Comparison of ENCODE assay signal across 8 cellular contexts in the genomic region with DNA sequence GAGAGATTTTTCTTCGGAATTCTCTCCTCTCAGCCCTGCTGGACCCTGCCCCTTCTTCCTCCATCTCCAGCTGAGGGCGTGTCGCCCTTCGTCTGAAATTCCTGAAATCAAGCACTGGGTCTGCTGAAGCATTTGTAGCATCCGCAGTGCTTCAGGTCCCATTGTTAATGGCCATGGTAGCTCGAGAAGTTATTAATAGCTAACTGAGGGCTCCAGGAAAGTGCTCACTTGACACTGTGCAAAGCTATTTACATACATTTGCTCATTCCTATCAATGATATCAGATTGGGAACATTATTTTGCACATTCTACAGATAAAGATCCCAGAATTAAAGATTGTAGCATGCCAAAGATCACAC. TPM values are rescaled to one million over a fixed set of nuclear protein-coding genes. Genes with fewer than 3 reads are reported as not detected.
DNase-seq lines count a peak whose midpoint lies in the region; ATAC-seq and TF ChIP-seq lines count a peak whose summit lies in the region.

No MANE protein-coding gene starts in this region.

- H3K27me3 Mint-ChIP-seq in activated T-cell treated with anti-CD3 and anti-CD28 coated beads, Interleukin-2, amount 50 U/mL, for 4 hours (ENCODE audit: low read depth) = no peaks in the 10 kb centered on the region

- peak overlapping the region; percentile 95 for H3K4me3 ChIP-seq in HUES64 (ENCODE audit: low read length)
- H3K4me3 ChIP-seq in brain microvascular endothelial cell (ENCODE audit: low read depth, low read length) = peak overlapping the region; percentile 79
- peak overlapping the region; percentile 76 to 86 (median 80) for H3K4me3 ChIP-seq in right lobe of liver
- H3K4me3 ChIP-seq in upper lobe of right lung = peak overlapping the region; percentile 96

- ATAC-seq in activated T-cell treated with anti-CD3 and anti-CD28 coated beads, Interleukin-2, amount 50 U/mL, for 4 hours = peak in 1 of 2 donors; percentile 12
- peak in 1 of 4 donors; percentile 15 for ATAC-seq in right lobe of liver
- peak; percentile 38 for ATAC-seq in upper lobe of right lung
- ATAC-seq in HG03097 (IDR thresholded peaks at IDR 0.05; ENCODE audit: low FRiP score, unreplicated experiment) = no peak

- H3K4me1 Mint-ChIP-seq in activated T-cell treated with anti-CD3 and anti-CD28 coated beads, Interleukin-2, amount 50 U/mL, for 4 hours (ENCODE audit: low read depth) = peaks cover 36% of the 10 kb centered on the region

- peak overlapping the region; percentile 89 for H3K27ac ChIP-seq in HUES64 (ENCODE audit: low read depth, low read length)
- H3K27ac ChIP-seq in brain microvascular endothelial cell = peak overlapping the region; percentile 85
- H3K27ac ChIP-seq in right lobe of liver = peak overlapping the region; percentile 87 to 93 (median 91)
- peak overlapping the region; percentile 99 for H3K27ac ChIP-seq in upper lobe of right lung

- TF ChIP-seq CTCF in brain microvascular endothelial cell (IDR thresholded peaks at IDR 0.05; ENCODE audit: low read depth, low read length, missing control alignments) = no peak
- TF ChIP-seq CTCF in right lobe of liver (IDR thresholded peaks at IDR 0.05) = peak in 1 of 4 donors; percentile 0
- TF ChIP-seq CTCF in upper lobe of right lung (IDR thresholded peaks at IDR 0.05) = no peak

- no peaks in the 10 kb centered on the region for H3K27me3 ChIP-seq in HUES64 (ENCODE audit: insufficient read depth, low read length)
- H3K27me3 ChIP-seq in brain microvascular endothelial cell (replicated peaks) = no peaks in the 10 kb centered on the region
- H3K27me3 ChIP-seq in right lobe of liver = no peaks in the 10 kb centered on the region
- H3K27me3 ChIP-seq in upper lobe of right lung = no peaks in the 10 kb centered on the region

- no peak for DNase-seq in activated T-cell treated with anti-CD3 and anti-CD28 coated beads, Interleukin-2, amount 50 U/mL, for 4 hours
- no peak for DNase-seq in activated T-cell treated with anti-CD3 and anti-CD28 coated beads for 4 hours
- no peak for DNase-seq in brain microvascular endothelial cell
- no peak for DNase-seq in right lobe of liver
- no peak for DNase-seq in upper lobe of right lung
- DNase-seq in activated gamma-delta T cell (lab: John Stamatoyannopoulos, UW) = no peak

- in situ Hi-C loops in brain microvascular endothelial cell (cut with HindIII; ENCODE audit: low pct_ligation_motif_present, low sequenced_read_pairs) = no loop called here

- H3K9ac ChIP-seq in HUES64 (ENCODE audit: low read depth, low read length) = peak overlapping the region; percentile 92

- H3K4me1 ChIP-seq in HUES64 (ENCODE audit: insufficient read depth, low read length) (0 out of 2 replicates have a peak, but pooled peaks cover 4% of the 10 kb centered on the region), right lobe of liver (peaks cover 0 to 14% (median 3%) of the 10 kb centered on the region in 4 donors), upper lobe of right lung (peaks cover 23% of the 10 kb centered on the region)

- H3K36me3 ChIP-seq in HUES64 (ENCODE audit: insufficient read depth, low read length) (peaks cover 11% of the 10 kb centered on the region), brain microvascular endothelial cell (replicated peaks) (no peaks in the 10 kb centered on the region), right lobe of liver (peaks cover 0 to 4% (median 0%) of the 10 kb centered on the region in 4 donors), upper lobe of right lung (peaks cover 7% of the 10 kb centered on the region)

- WGBS in HUES64 = 2% methylated on average over 6 of the region's 6 CpGs
- 0% methylated on average over 3 of the region's 6 CpGs for WGBS in right lobe of liver (ENCODE audit: insufficient coverage, low coverage, low lambda C conversion rate, missing lambda C conversion rate)

- TF ChIP-seq POLR2A in right lobe of liver (IDR thresholded peaks at IDR 0.05) = no peak

- H3K4me3 Mint-ChIP-seq in activated T-cell treated with anti-CD3 and anti-CD28 coated beads, Interleukin-2, amount 50 U/mL, for 4 hours = peak overlapping the region; percentile 100

- no peaks in the 10 kb centered on the region for H3K9me3 ChIP-seq in HUES64 (ENCODE audit: insufficient read depth, low read depth, low read length)
- no peaks in the 10 kb centered on the region for H3K9me3 ChIP-seq in right lobe of liver
- H3K9me3 ChIP-seq in upper lobe of right lung = no peaks in the 10 kb centered on the region

- intact Hi-C loops in right lobe of liver (cut with DNase I) = no loop called here
- intact Hi-C loops in upper lobe of right lung (cut with DNase I) = no loop called here

- H3K9me3 Mint-ChIP-seq in activated T-cell treated with anti-CD3 and anti-CD28 coated beads, Interleukin-2, amount 50 U/mL, for 4 hours = no peaks in the 10 kb centered on the region

- peaks cover 11% of the 10 kb centered on the region for H3K36me3 Mint-ChIP-seq in activated T-cell treated with anti-CD3 and anti-CD28 coated beads, Interleukin-2, amount 50 U/mL, for 4 hours (ENCODE audit: insufficient read depth)

RNA-seq across cellular contexts. Expression of a gene that starts 0.5 kb away (rescaled TPM):
- total RNA-seq in activated T-cell treated with anti-CD3 and anti-CD28 coated beads, Interleukin-2, amount 50 U/mL, for 4 hours = 1 to 10 TPM; 4.2 to 6.0 (median 5.1) TPM
- polyA plus RNA-seq in HUES64 (2013, experiment 1 of 2) = 13.4 TPM
- polyA plus RNA-seq in HUES64 (2013, experiment 2 of 2) = 20.5 TPM
- 10 to 100 TPM in 4 of 6 experiments, 1 to 10 TPM in 2; 9.2 to 19.9 (median 13.8) TPM for total RNA-seq in right lobe of liver
- 18.6 TPM for total RNA-seq in upper lobe of right lung

RNA-seq across cellular contexts. Expression of a gene that starts 0.7 kb away (rescaled TPM):
- total RNA-seq in activated T-cell treated with anti-CD3 and anti-CD28 coated beads, Interleukin-2, amount 50 U/mL, for 4 hours = 10 to 100 TPM; 37.4 to 38.9 (median 37.9) TPM
- polyA plus RNA-seq in HUES64 (2013, experiment 1 of 2) = 36.9 TPM
- 36.5 TPM for polyA plus RNA-seq in HUES64 (2013, experiment 2 of 2)
- total RNA-seq in right lobe of liver (10 to 100 TPM in 5 of 6 experiments, 1 to 10 TPM in 1; 8.8 to 21.2 (median 11.7) TPM), upper lobe of right lung (27.8 TPM)

RNA-seq across cellular contexts. Expression of a gene that starts 58.2 kb away (rescaled TPM):
- total RNA-seq in activated T-cell treated with anti-CD3 and anti-CD28 coated beads, Interleukin-2, amount 50 U/mL, for 4 hours = 1 to 10 TPM in 1 of 3 donors, under 1 TPM in 2; 0.68 to 1.3 (median 0.76) TPM
- polyA plus RNA-seq in HUES64 (2013, experiment 1 of 2) = 1.2 TPM
- polyA plus RNA-seq in HUES64 (2013, experiment 2 of 2) = 1.3 TPM
- total RNA-seq in right lobe of liver (1 to 10 TPM; 1.8 to 4.2 (median 2.1) TPM), upper lobe of right lung (2.3 TPM)
